20 cellular contexts compared by ENCODE assay signal in the genomic region with DNA sequence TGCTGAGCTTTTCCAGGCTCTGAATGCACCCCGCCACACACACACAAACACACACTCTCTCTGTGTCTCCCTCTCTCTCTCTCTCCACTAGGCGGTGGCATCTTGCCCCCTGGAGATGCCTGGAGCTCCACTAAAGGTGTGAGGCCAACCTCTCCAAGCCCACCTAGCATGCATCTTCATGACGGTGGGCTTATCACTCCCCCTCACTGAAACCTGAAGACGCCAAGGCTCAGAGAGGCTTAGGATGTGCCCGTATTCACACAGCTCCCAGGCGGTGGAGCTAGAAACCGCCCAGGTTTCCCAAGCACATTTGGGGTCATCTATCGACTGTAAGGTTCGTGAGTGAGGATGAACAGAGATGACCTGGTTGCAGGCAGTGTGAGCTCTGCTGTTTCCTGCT.
"Had no signal": no experiment of that assay in that cellular context is flagged by ENCODE, and none has a peak within 500 bp of the region (broad histone marks: within the 10 kb centered on the region; RNA-seq: fewer than 3 reads in every experiment).

No MANE protein-coding gene starts in this region.

- H3K4me1 Mint-ChIP-seq: memory B cell had no signal

- H3K27ac Mint-ChIP-seq: dendritic cell treated with granulocyte-macrophage colony-stimulating factor and Interleukin-4, amounts not matched to agents 40 ng/mL and 50 ng/mL, for 4 days; memory B cell; nephron progenitor cell had no signal

- H3K9me3 ChIP-seq: lower lobe of right lung, neutrophil had no signal

- H3K27me3 ChIP-seq: right atrium auricular region had no signal

- ATAC-seq: heart left ventricle, left cardiac atrium, lower lobe of right lung had no signal

- H3K27ac ChIP-seq: heart left ventricle, left ventricle myocardium inferior, lower lobe of right lung, neutrophil, right atrium auricular region had no signal

- DNase-seq: erythroblast; foreskin melanocyte; heart left ventricle; hypothalamus; kidney; left cardiac atrium; left ventricle myocardium inferior; lower lobe of right lung; midbrain; nephron progenitor cell; posterior cingulate gyrus; small intestine; stimulated activated CD4-positive, alpha-beta T cell treated with anti-CD3 and anti-CD28 coated beads, Interleukin-12 subunit alpha, Interleukin-12 subunit beta, amount 100 ng/mL, for 4 hours; stimulated activated naive CD4-positive, alpha-beta T cell treated with Interleukin-2 at 50 U/mL for 16 hours; trophoblast cell had no signal

- H3K4me1 ChIP-seq: heart left ventricle, left ventricle myocardium inferior, lower lobe of right lung, right atrium auricular region had no signal

- H3K36me3 ChIP-seq: heart left ventricle, left ventricle myocardium inferior, lower lobe of right lung, neutrophil, right atrium auricular region had no signal

- FAIRE-seq: endothelial cell of umbilical vein, kidney, small intestine had no signal

- H3K36me3 Mint-ChIP-seq: memory B cell had no signal

- H3K4me3 ChIP-seq: heart left ventricle, left ventricle myocardium inferior, lower lobe of right lung, right atrium auricular region had no signal

- H3K4me3 Mint-ChIP-seq: dendritic cell treated with granulocyte-macrophage colony-stimulating factor and Interleukin-4, amounts not matched to agents 40 ng/mL and 50 ng/mL, for 4 days; memory B cell; nephron progenitor cell had no signal
